Comparison of ENCODE assay signal across 8 cellular contexts in the genomic region with DNA sequence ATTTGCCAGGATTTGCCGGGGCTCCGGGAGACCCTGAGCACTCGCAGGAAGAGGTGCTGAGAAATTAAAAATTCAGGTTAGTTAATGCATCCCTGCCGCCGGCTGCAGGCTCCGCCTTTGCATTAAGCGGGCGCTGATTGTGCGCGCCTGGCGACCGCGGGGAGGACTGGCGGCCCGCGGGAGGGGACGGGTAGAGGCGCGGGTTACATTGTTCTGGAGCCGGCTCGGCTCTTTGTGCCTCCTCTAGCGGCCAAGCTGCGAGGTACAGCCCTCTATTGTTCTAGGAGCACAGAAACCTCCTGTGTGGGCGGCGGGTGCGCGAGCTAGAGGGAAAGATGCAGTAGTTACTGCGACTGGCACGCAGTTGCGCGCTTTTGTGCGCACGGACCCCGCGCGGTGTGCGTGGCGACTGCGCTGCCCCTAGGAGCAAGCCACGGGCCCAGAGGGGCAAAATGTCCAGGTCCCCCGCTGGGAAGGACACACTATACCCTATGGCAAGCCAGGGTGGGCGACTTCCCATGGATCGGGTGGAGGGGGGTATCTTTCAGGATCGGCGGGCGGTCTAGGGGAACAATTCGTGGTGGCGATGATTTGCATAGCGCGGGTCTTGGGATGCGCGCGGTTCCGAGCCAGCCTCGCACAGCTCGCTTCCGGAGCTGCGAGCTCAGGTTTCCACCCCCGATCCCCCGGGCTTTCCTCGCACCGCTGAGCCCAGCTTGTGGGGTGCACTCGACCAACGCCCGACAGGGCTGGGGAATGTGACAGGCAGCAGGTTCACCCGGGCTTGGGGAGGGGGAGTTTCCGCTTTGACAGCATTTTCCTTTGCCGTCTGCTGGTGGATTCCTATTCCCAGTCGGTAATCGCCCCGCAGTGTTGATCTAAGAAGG. TPM values are rescaled to one million over a fixed set of nuclear protein-coding genes. Genes with fewer than 3 reads are reported as not detected.
DNase-seq lines count a peak whose midpoint lies in the region; ATAC-seq, FAIRE-seq and TF ChIP-seq lines count a peak whose summit lies in the region.

No MANE protein-coding gene starts in this region.

- peaks cover 19% of the 10 kb centered on the region for H3K9me3 ChIP-seq in trophoblast cell (ENCODE audit: insufficient read depth, low read depth, low read length)
- no peaks in the 10 kb centered on the region for H3K9me3 ChIP-seq in tibial artery

- CTCF ChIA-PET in activated CD8-positive, alpha-beta T cell treated with anti-CD3 and anti-CD28 coated beads, Interleukin-2, amount 10 ng/mL, durations not matched to agents 7 days and 5 days (lab: Charles Lee): interaction anchor here (0.7 to 1.5 kb wide), 3 partner anchors 9 to 570 kb away, joined by 3 to 5 read pairs (median 5); no protein-coding TSS in a partner anchor

- FAIRE-seq in GM12891 (lab: Jason Lieb, UNC): no peak

- H3K4me3 ChIP-seq in fibroblast of the aortic adventitia (ENCODE audit: low read depth, low read length) (peak overlapping the region; percentile 22), trophoblast cell (ENCODE audit: low read depth, low read length) (peak overlapping the region; percentile 45), tibial artery (no peak overlapping the region)

- H4K12ac ChIP-seq in trophoblast cell (ENCODE audit: low read depth, low read length): no peak overlapping the region

- peak overlapping the region; percentile 76 for H3K4me2 ChIP-seq in trophoblast cell (ENCODE audit: low read length)

- peak; percentile 68 for TF ChIP-seq CTCF in fibroblast of the aortic adventitia (IDR thresholded peaks at IDR 0.05; ENCODE audit: insufficient read depth, low read length)
- TF ChIP-seq CTCF in tibial artery (IDR thresholded peaks at IDR 0.05): peak in 1 of 2 experiments; percentile 30

- H3K14ac ChIP-seq in trophoblast cell (ENCODE audit: low read length): no peak overlapping the region

- no peaks in the 10 kb centered on the region for H3K79me2 ChIP-seq in trophoblast cell (ENCODE audit: control insufficient read depth, insufficient read depth, low read length, poor library complexity)

- POLR2A ChIA-PET in activated CD8-positive, alpha-beta T cell treated with anti-CD3 and anti-CD28 coated beads, Interleukin-2, amount 10 ng/mL, durations not matched to agents 7 days and 5 days (lab: Charles Lee): no interaction called here

- no peak overlapping the region for H2BK12ac ChIP-seq in trophoblast cell (ENCODE audit: low read length)

- H4K91ac ChIP-seq in trophoblast cell (ENCODE audit: low read depth, low read length): no peak overlapping the region

- intact Hi-C loops in tibial artery (cut with DNase I; ENCODE audit: low total_unique reads): no loop called here

- no peak overlapping the region for H3K4ac ChIP-seq in trophoblast cell (ENCODE audit: low read depth, low read length)

- no peak overlapping the region for H2AK5ac ChIP-seq in trophoblast cell (ENCODE audit: low read length)

- H3K4me3 Mint-ChIP-seq in activated CD8-positive, alpha-beta T cell treated with anti-CD3 and anti-CD28 coated beads, Interleukin-2, amount 10 ng/mL, durations not matched to agents 7 days and 5 days: peak overlapping the region; percentile 63

- no peak overlapping the region for H2BK5ac ChIP-seq in trophoblast cell (ENCODE audit: low read depth, low read length, poor library complexity)

- H3K9me3 Mint-ChIP-seq in activated CD8-positive, alpha-beta T cell treated with anti-CD3 and anti-CD28 coated beads, Interleukin-2, amount 10 ng/mL, durations not matched to agents 7 days and 5 days (ENCODE audit: insufficient read depth): peaks cover 3% of the 10 kb centered on the region

- no peak overlapping the region for H4K8ac ChIP-seq in trophoblast cell (ENCODE audit: low read depth, low read length)

- H3K23ac ChIP-seq in trophoblast cell (ENCODE audit: low read length): no peak overlapping the region

- peaks cover 35% of the 10 kb centered on the region for H3K4me1 Mint-ChIP-seq in activated CD8-positive, alpha-beta T cell treated with anti-CD3 and anti-CD28 coated beads, Interleukin-2, amount 10 ng/mL, durations not matched to agents 7 days and 5 days (ENCODE audit: low read depth)

- peaks cover 18% of the 10 kb centered on the region for H3K36me3 Mint-ChIP-seq in activated CD8-positive, alpha-beta T cell treated with anti-CD3 and anti-CD28 coated beads, Interleukin-2, amount 10 ng/mL, durations not matched to agents 7 days and 5 days (ENCODE audit: low read depth)

- H3K9ac ChIP-seq in trophoblast cell (ENCODE audit: low read length): no peak overlapping the region

- H3K27me3 ChIP-seq in trophoblast cell (ENCODE audit: insufficient read depth, low read length): peaks cover 91% of the 10 kb centered on the region
- H3K27me3 ChIP-seq in tibial artery: peaks cover 5 to 93% of the 10 kb centered on the region in 2 donors

- H3K36me3 ChIP-seq in trophoblast cell (ENCODE audit: control insufficient read depth in 1 of 2, insufficient read depth in 2 of 2, low read length in 2 of 2) (no peaks in the 10 kb centered on the region), tibial artery (no peaks in the 10 kb centered on the region)

- H2BK120ac ChIP-seq in trophoblast cell (ENCODE audit: insufficient read depth, low read length, poor library complexity): no peak overlapping the region

- peak overlapping the region; percentile 70 for H3K27ac Mint-ChIP-seq in activated CD8-positive, alpha-beta T cell treated with anti-CD3 and anti-CD28 coated beads, Interleukin-2, amount 10 ng/mL, durations not matched to agents 7 days and 5 days

- peak; percentile 45 for ATAC-seq in HG02571 (IDR thresholded peaks at IDR 0.05; ENCODE audit: unreplicated experiment)
- ATAC-seq in activated CD8-positive, alpha-beta T cell treated with anti-CD3 and anti-CD28 coated beads, Interleukin-2, amount 10 ng/mL, durations not matched to agents 7 days and 5 days: peak; percentile 59

- TF ChIP-seq POLR2A in GM12891 (IDR thresholded peaks at IDR 0.05; ENCODE audit: low read depth, low read length): no peak

- H3K4me1 ChIP-seq in trophoblast cell (ENCODE audit: control insufficient read depth in 1 of 2, insufficient read depth in 2 of 2, low read length in 2 of 2) (peaks cover 15 to 29% of the 10 kb centered on the region in 2 experiments), tibial artery (peaks cover 0 to 76% (median 65%) of the 10 kb centered on the region in 4 donors)

- no peaks in the 10 kb centered on the region for H3K79me1 ChIP-seq in trophoblast cell (ENCODE audit: low read length)

- DNase-seq in DMS79 (lab: John Stamatoyannopoulos, UW): peak; percentile 74
- DNase-seq in NCI-H2196 (lab: John Stamatoyannopoulos, UW; ENCODE audit: unreplicated experiment): peak; percentile 86
- DNase-seq in activated CD8-positive, alpha-beta T cell treated with anti-CD3 and anti-CD28 coated beads, Interleukin-2, amount 10 ng/mL, durations not matched to agents 7 days and 5 days: peak; percentile 54
- DNase-seq in fibroblast of the aortic adventitia (ENCODE audit: low read depth): peak; percentile 46
- DNase-seq in trophoblast cell: peak in 1 of 2 donors; percentile 7
- no peak for DNase-seq in tibial artery
- no peak for DNase-seq in GM12891 (ENCODE audit: insufficient read length, low spot score)

- H3K27me3 Mint-ChIP-seq in activated CD8-positive, alpha-beta T cell treated with anti-CD3 and anti-CD28 coated beads, Interleukin-2, amount 10 ng/mL, durations not matched to agents 7 days and 5 days (ENCODE audit: low read depth): peaks cover 83% of the 10 kb centered on the region

- H2AFZ ChIP-seq in trophoblast cell (ENCODE audit: insufficient read depth, low read length, poor library complexity): no peak overlapping the region

- H3K18ac ChIP-seq in trophoblast cell (ENCODE audit: low read length): no peak overlapping the region

- H3K27ac ChIP-seq in trophoblast cell (ENCODE audit: low read depth, low read length) (no peak overlapping the region), tibial artery (no peak overlapping the region)

- WGBS in trophoblast cell (ENCODE audit: extremely low coverage, insufficient coverage, insufficient read length): no CpG with 5 or more reads among the region's 71 CpGs

TF ChIP-seq in GM12891, 5 proteins besides CTCF, POLR2A, EP300 and RAD21:
- TF ChIP-seq TAF1 (IDR thresholded peaks at IDR 0.05; ENCODE audit: low read depth, low read length) (no peak), SPI1 (IDR thresholded peaks at IDR 0.05; ENCODE audit: low read depth, low read length) (no peak), POU2F2 (IDR thresholded peaks at IDR 0.05; ENCODE audit: low read depth, low read length) (no peak), PAX5 (IDR thresholded peaks at IDR 0.05; ENCODE audit: insufficient read depth, low read length, severe bottlenecking) (no peak), POLR2AphosphoS5 (IDR thresholded peaks at IDR 0.05; ENCODE audit: low read depth, low read length) (no peak)
TF ChIP-seq in GM12891: peak in this region for 0.

RNA-seq across cellular contexts. Expression of gene ONECUT2, which starts 2.9 kb away (rescaled TPM):
- total RNA-seq in activated CD8-positive, alpha-beta T cell treated with anti-CD3 and anti-CD28 coated beads, Interleukin-2, amount 10 ng/mL, durations not matched to agents 7 days and 5 days: not detected
- total RNA-seq in fibroblast of the aortic adventitia (ENCODE audit: low replicate concordance): under 0.01 TPM in 2 replicates
- 0.06 and 0.07 TPM in 2 replicates for polyA plus RNA-seq in trophoblast cell (2013)
- 0.01 TPM for polyA plus RNA-seq in GM12891 (2012; ENCODE audit: low read depth, missing spikeins)

Comparison
In these comparisons a context has a peak if more than half of its experiments do, and no peak if none do; other contexts are left out.
1. DNase-seq: peak in DMS79 (single experiment), NCI-H2196 (single experiment), activated CD8-positive, alpha-beta T cell treated with anti-CD3 and anti-CD28 coated beads, Interleukin-2, amount 10 ng/mL, durations not matched to agents 7 days and 5 days (single experiment) and fibroblast of the aortic adventitia (single experiment); none in tibial artery (0 of 2) and GM12891 (single experiment).
2. H3K4me3 ChIP-seq: peak in fibroblast of the aortic adventitia (single experiment) and trophoblast cell (single experiment); none in tibial artery (0 of 2).